2 cellular contexts compared by ENCODE assay signal in the genomic region with DNA sequence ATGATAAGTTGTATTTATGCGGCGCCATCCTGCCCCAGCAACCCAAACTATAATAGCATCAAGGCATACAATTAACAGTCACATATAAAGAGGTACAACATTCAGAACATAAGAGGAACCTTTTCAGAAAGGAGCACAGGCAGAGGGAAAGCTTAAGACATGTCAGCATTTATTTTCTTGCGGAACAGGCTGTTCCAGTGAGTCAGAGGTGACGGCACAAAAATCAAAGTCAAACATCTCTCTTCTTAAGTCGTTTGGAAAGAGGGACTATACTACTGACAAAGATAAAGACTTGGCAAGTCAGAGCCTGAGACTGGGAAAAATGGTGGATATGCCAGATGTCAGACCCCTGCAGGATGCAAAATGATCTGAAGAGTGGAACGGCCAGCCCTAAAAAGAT.
TF ChIP-seq lines count a peak whose summit lies in the region.

No MANE protein-coding gene starts in this region.

TF ChIP-seq in IMR-90, 13 proteins besides CTCF, POLR2A, EP300 and RAD21 (continued from another document):
- TF ChIP-seq ELK1 (IDR thresholded peaks at IDR 0.05; ENCODE audit: borderline replicate concordance, low read depth, low read length) (no peak), SMC3 (IDR thresholded peaks at IDR 0.05; ENCODE audit: low read depth, low read length) (no peak), BHLHE40 (IDR thresholded peaks at IDR 0.05; ENCODE audit: low read depth, low read length) (no peak), MAZ (IDR thresholded peaks at IDR 0.05; ENCODE audit: borderline replicate concordance, low read depth, low read length) (no peak), NFE2L2 (IDR thresholded peaks at IDR 0.05; ENCODE audit: low read depth, low read length) (no peak), RCOR1 (IDR thresholded peaks at IDR 0.05; ENCODE audit: insufficient replicate concordance, low read length) (no peak), CHD1 (IDR thresholded peaks at IDR 0.05; ENCODE audit: low read depth, low read length) (no peak), MAFK (IDR thresholded peaks at IDR 0.05; ENCODE audit: low read depth, low read length) (no peak), FOS (IDR thresholded peaks at IDR 0.05; ENCODE audit: low read depth, low read length) (no peak), USF2 (IDR thresholded peaks at IDR 0.05; ENCODE audit: low read depth, low read length) (no peak)

TF ChIP-seq in SK-N-SH treated with all-trans-retinoic acid at 6 μM for 48 hours, 23 proteins besides CTCF, POLR2A, EP300 and RAD21 (continued from another document):
- TF ChIP-seq TSHZ2 (CRISPR knock-in tag; IDR thresholded peaks at IDR 0.05) (no peak), ZFP3 (CRISPR knock-in tag; IDR thresholded peaks at IDR 0.05) (no peak), TCF4 (CRISPR knock-in tag; IDR thresholded peaks at IDR 0.05; ENCODE audit: borderline replicate concordance) (no peak), ARNTL (CRISPR knock-in tag; IDR thresholded peaks at IDR 0.05; ENCODE audit: borderline replicate concordance, low read depth) (no peak), ZFP30 (CRISPR knock-in tag; IDR thresholded peaks at IDR 0.05) (no peak), POU6F1 (CRISPR knock-in tag; IDR thresholded peaks at IDR 0.05; ENCODE audit: borderline replicate concordance, low read depth) (no peak)
